Comparison of ENCODE assay signal across 27 cellular contexts in genomic region chrX:642436-643210, GRCh38. TPM values are rescaled to one million over a fixed set of nuclear protein-coding genes. Genes with fewer than 3 reads are reported as not detected.
"Had no signal": no experiment of that assay in that cellular context is flagged by ENCODE, and none has a peak within 500 bp of the region (broad histone marks: within the 10 kb centered on the region; RNA-seq: fewer than 3 reads in every experiment).

No MANE protein-coding gene starts in this region.

- H3K27ac Mint-ChIP-seq: activated CD8-positive, alpha-beta T cell treated with anti-CD3 and anti-CD28 coated beads for 36 hours; activated naive CD4-positive, alpha-beta T cell treated with anti-CD3 and anti-CD28 coated beads, Interleukin-2, amount 50 U/mL, for 24 hours; dendritic cell treated with granulocyte-macrophage colony-stimulating factor and Interleukin-4, amounts not matched to agents 40 ng/mL and 50 ng/mL, for 4 days; effector memory CD8-positive, alpha-beta T cell; memory B cell; stimulated activated naive CD8-positive, alpha-beta T cell treated with anti-CD3 and anti-CD28 coated beads, Interleukin-15, amount 100 ng/mL, for 72 hours had no signal

- ATAC-seq: activated CD8-positive, alpha-beta T cell treated with anti-CD3 and anti-CD28 coated beads for 36 hours; body of pancreas; effector memory CD8-positive, alpha-beta T cell; stimulated activated naive CD8-positive, alpha-beta T cell treated with anti-CD3 and anti-CD28 coated beads, Interleukin-15, amount 100 ng/mL, for 72 hours had no signal

- H3K4me3 Mint-ChIP-seq: activated CD8-positive, alpha-beta T cell treated with anti-CD3 and anti-CD28 coated beads for 36 hours; activated naive CD4-positive, alpha-beta T cell treated with anti-CD3 and anti-CD28 coated beads, Interleukin-2, amount 50 U/mL, for 24 hours; dendritic cell treated with granulocyte-macrophage colony-stimulating factor and Interleukin-4, amounts not matched to agents 40 ng/mL and 50 ng/mL, for 4 days; effector memory CD8-positive, alpha-beta T cell; memory B cell; neural crest cell; stimulated activated naive CD8-positive, alpha-beta T cell treated with anti-CD3 and anti-CD28 coated beads, Interleukin-15, amount 100 ng/mL, for 72 hours had no signal

- H3K4me3 ChIP-seq: body of pancreas, cardiac muscle cell, esophagus muscularis mucosa, prostate gland, suprapubic skin, tibial nerve, uterus had no signal

- H3K36me3 Mint-ChIP-seq: activated naive CD4-positive, alpha-beta T cell treated with anti-CD3 and anti-CD28 coated beads, Interleukin-2, amount 50 U/mL, for 24 hours; memory B cell had no signal

- H3K4me1 Mint-ChIP-seq: stimulated activated naive CD8-positive, alpha-beta T cell treated with anti-CD3 and anti-CD28 coated beads, Interleukin-15, amount 100 ng/mL, for 72 hours had no signal

- DNase-seq: activated CD4-positive, alpha-beta T cell treated with anti-CD3 and anti-CD28 coated beads for 4 hours; activated CD4-positive, CD25-positive, alpha-beta regulatory T cell; activated CD8-positive, alpha-beta T cell treated with anti-CD3 and anti-CD28 coated beads for 36 hours; activated gamma-delta T cell treated with Interleukin-2 at 50 U/mL for 16 hours; activated T-cell treated with anti-CD3 and anti-CD28 coated beads, Interleukin-2, amount 50 U/mL, for 1 hour; anterior cingulate cortex; effector memory CD8-positive, alpha-beta T cell; hippocampal formation; stimulated activated naive CD8-positive, alpha-beta T cell treated with anti-CD3 and anti-CD28 coated beads, Interleukin-15, amount 100 ng/mL, for 72 hours; T1000; uterus had no signal

- H3K9me3 Mint-ChIP-seq: activated CD8-positive, alpha-beta T cell treated with anti-CD3 and anti-CD28 coated beads for 36 hours; activated naive CD4-positive, alpha-beta T cell treated with anti-CD3 and anti-CD28 coated beads, Interleukin-2, amount 50 U/mL, for 24 hours; dendritic cell treated with granulocyte-macrophage colony-stimulating factor and Interleukin-4, amounts not matched to agents 40 ng/mL and 50 ng/mL, for 4 days; effector memory CD8-positive, alpha-beta T cell; memory B cell; neural crest cell; stimulated activated naive CD8-positive, alpha-beta T cell treated with anti-CD3 and anti-CD28 coated beads, Interleukin-15, amount 100 ng/mL, for 72 hours had no signal

- H3K9me3 ChIP-seq: body of pancreas, esophagus muscularis mucosa, prostate gland, suprapubic skin, tibial nerve, uterus had no signal

RNA-seq across cellular contexts. Expression of gene SHOX, which starts 12.0 kb away (rescaled TPM):
- total RNA-seq: activated CD8-positive, alpha-beta T cell treated with anti-CD3 and anti-CD28 coated beads for 36 hours; body of pancreas; cardiac muscle cell; chondrocyte; frontal cortex; liver; mononuclear cell; myocyte; prostate gland; T-helper 1 cell treated with Interleukin-12 subunit alpha and Interleukin-12 subunit beta and Interleukin-4 antibody, amounts not matched to agents 30 ng/mL and 1 ng/mL, for 36 hours; uterus had no signal
